ENCODE assay signal across 8 cellular contexts in genomic region chr17:68011199-68011665, GRCh38. TPM values are rescaled to one million over a fixed set of nuclear protein-coding genes. Genes with fewer than 3 reads are reported as not detected.
DNase-seq lines count a peak whose midpoint lies in the region; ATAC-seq, FAIRE-seq and TF ChIP-seq lines count a peak whose summit lies in the region.

No MANE protein-coding gene starts in this region.

- no peaks in the 10 kb centered on the region for H3K27me3 ChIP-seq in CD4-positive, alpha-beta T cell (ENCODE audit: control insufficient read depth, insufficient read depth, low read length)
- H3K27me3 ChIP-seq in RWPE2 (ENCODE audit: insufficient read depth, poor library complexity, severe bottlenecking) (no peaks in the 10 kb centered on the region), heart left ventricle (no peaks in the 10 kb centered on the region), small intestine (ENCODE audit: control insufficient read depth in 2 of 2, insufficient read depth in 2 of 2, low read length in 2 of 2) (no peaks in the 10 kb centered on the region)

- no peaks in the 10 kb centered on the region for H3K36me3 Mint-ChIP-seq in CD4-positive, alpha-beta T cell (ENCODE audit: low read depth)

- ATAC-seq in CD4-positive, alpha-beta T cell (ENCODE audit: poor library complexity) = peak; percentile 78
- ATAC-seq in RWPE2 (ENCODE audit: low read depth) (0 out of 3 replicates have a peak, but pooled peaks have one; percentile 42), heart left ventricle (peak; percentile 32 to 81 (median 79))

- no peak for FAIRE-seq in small intestine (lab: Jason Lieb, UNC)
- FAIRE-seq in RCC 7860 (lab: Jason Lieb, UNC) = no peak

- TF ChIP-seq CTCF in CD4-positive, alpha-beta T cell (IDR thresholded peaks at IDR 0.05) = peak; percentile 85
- peak; percentile 76 for TF ChIP-seq CTCF in HFF-Myc (IDR thresholded peaks at IDR 0.05; ENCODE audit: low read depth, low read length, missing control alignments)
- peak; percentile 79 for TF ChIP-seq CTCF in RWPE2 (IDR thresholded peaks at IDR 0.05; ENCODE audit: poor library complexity, severe bottlenecking)
- TF ChIP-seq CTCF in heart left ventricle (IDR thresholded peaks at IDR 0.05) = peak; percentile 48 to 75 (median 62)

- no peaks in the 10 kb centered on the region for H3K9me3 ChIP-seq in CD4-positive, alpha-beta T cell (ENCODE audit: control insufficient read depth, low read length)
- no peaks in the 10 kb centered on the region for H3K9me3 ChIP-seq in RWPE2 (ENCODE audit: severe bottlenecking)
- H3K9me3 ChIP-seq in heart left ventricle = no peaks in the 10 kb centered on the region
- no peaks in the 10 kb centered on the region for H3K9me3 ChIP-seq in small intestine (ENCODE audit: control insufficient read depth, low read depth)

- H3K27ac Mint-ChIP-seq in CD4-positive, alpha-beta T cell = no peak overlapping the region

- no peaks in the 10 kb centered on the region for H3K4me1 ChIP-seq in RWPE2 (ENCODE audit: insufficient read depth, poor library complexity, severe bottlenecking)
- peaks cover 0 to 3% (median 0%) of the 10 kb centered on the region in 12 donors for H3K4me1 ChIP-seq in heart left ventricle
- H3K4me1 ChIP-seq in small intestine (ENCODE audit: control insufficient read depth in 2 of 2, insufficient read depth in 1 of 2, low read depth in 1 of 2, low read length in 1 of 2) = no peaks in the 10 kb centered on the region

- H3K4me3 Mint-ChIP-seq in CD4-positive, alpha-beta T cell = peak overlapping the region; percentile 14

- H3K4me1 Mint-ChIP-seq in CD4-positive, alpha-beta T cell (ENCODE audit: low read depth) = peaks cover 11% of the 10 kb centered on the region

- H3K4me3 ChIP-seq in HFF-Myc (replicated peaks; ENCODE audit: low read depth, low read length) (no peak overlapping the region), RWPE2 (ENCODE audit: severe bottlenecking) (no peak overlapping the region), heart left ventricle (peak overlapping the region in 2 of 12 donors; percentile 3 to 8), small intestine (ENCODE audit: low read depth in 1 of 2, low read length in 2 of 2) (no peak overlapping the region)

- POLR2A ChIA-PET in CD4-positive, alpha-beta T cell (lab: Charles Lee) = no interaction called here

- no peaks in the 10 kb centered on the region for H3K9me3 Mint-ChIP-seq in CD4-positive, alpha-beta T cell

- TF ChIP-seq POLR2A in heart left ventricle (IDR thresholded peaks at IDR 0.05) = no peak

- 42 to 49% (median 44%) methylated on average over 19 to 20 of the region's 20 CpGs for WGBS in heart left ventricle, 4 donors
- WGBS in small intestine, 3 donors = 40 to 46% (median 43%) methylated on average over 19 to 20 of the region's 20 CpGs

- peak; percentile 31 to 66 (median 44) for DNase-seq in CD4-positive, alpha-beta T cell
- DNase-seq in HFF-Myc (ENCODE audit: extremely low read depth, low read depth) (no peak), RWPE2 (ENCODE audit: low spot score) (no peak), heart left ventricle (peak; percentile 38 to 80 (median 48)), small intestine (peak; percentile 34), NCI-H128 (lab: John Stamatoyannopoulos, UW; ENCODE audit: unreplicated experiment) (no peak), RCC 7860 (ENCODE audit: low spot score) (no peak)
- DNase-seq in activated gamma-delta T cell treated with anti-CD3 and anti-CD28 coated beads, Interleukin-2, amount 50 U/mL, for 16 hours (ENCODE audit: low read depth) = peak; percentile 50

- intact Hi-C loops in CD4-positive, alpha-beta T cell (cut with DNase I, micrococcal nuclease) = loop anchor here in 1 of 2 experiments (5.0 kb wide), 1 partner anchor 49 kb away; no protein-coding TSS in a partner anchor
- intact Hi-C loops in heart left ventricle (cut with DNase I) = no loop called here

- no peaks in the 10 kb centered on the region for H3K27me3 Mint-ChIP-seq in CD4-positive, alpha-beta T cell

- no peak overlapping the region for H3K27ac ChIP-seq in CD4-positive, alpha-beta T cell (ENCODE audit: low read depth, low read length)
- H3K27ac ChIP-seq in RWPE2 (ENCODE audit: poor library complexity, severe bottlenecking) (no peak overlapping the region), heart left ventricle (no peak overlapping the region), small intestine (ENCODE audit: low read depth in 1 of 2, low read length in 1 of 2) (no peak overlapping the region)

- H3K36me3 ChIP-seq in RWPE2 (ENCODE audit: low read depth) = no peaks in the 10 kb centered on the region
- no peaks in the 10 kb centered on the region for H3K36me3 ChIP-seq in heart left ventricle
- H3K36me3 ChIP-seq in small intestine (ENCODE audit: control insufficient read depth in 2 of 2, insufficient read depth in 2 of 2, low read length in 2 of 2) = no peaks in the 10 kb centered on the region

- CTCF ChIA-PET in CD4-positive, alpha-beta T cell (lab: Charles Lee) = interaction anchor here (0.8 kb wide), 1 partner anchor 25 kb away, joined by 4 read pairs; the partner anchor contains the start of gene KPNA2

RNA-seq across cellular contexts. Expression of gene C17orf58, which starts 15.0 kb away (rescaled TPM):
- total RNA-seq in CD4-positive, alpha-beta T cell = under 1 TPM; 0.22 to 0.31 TPM
- 10 to 100 TPM in 1 of 9 donors, 1 to 10 TPM in 8; 4.1 to 11.8 (median 5.3) TPM for total RNA-seq in heart left ventricle
- 1 to 10 TPM; 6.8 to 7.2 TPM for polyA plus RNA-seq in heart left ventricle
- 10 to 100 TPM in 1 of 3 donors, 1 to 10 TPM in 2; 9.4 to 13.1 (median 10.0) TPM for polyA plus RNA-seq in small intestine

RNA-seq across cellular contexts. Expression of gene KPNA2, which starts 24.3 kb away (rescaled TPM):
- 10 to 100 TPM; 64.4 to 65.9 TPM for total RNA-seq in CD4-positive, alpha-beta T cell
- total RNA-seq in heart left ventricle = 10 to 100 TPM; 12.6 to 50.7 (median 20.4) TPM
- polyA plus RNA-seq in heart left ventricle (10 to 100 TPM; 10.6 to 37.9 TPM), small intestine (10 to 100 TPM; 11.3 to 63.0 (median 12.1) TPM)

Comparison
In these comparisons a context has a peak if more than half of its experiments do, and no peak if none do; other contexts are left out.
1. DNase-seq: peak in CD4-positive, alpha-beta T cell (10 of 10), activated gamma-delta T cell treated with anti-CD3 and anti-CD28 coated beads, Interleukin-2, amount 50 U/mL, for 16 hours (single experiment), heart left ventricle (5 of 5) and small intestine (single experiment); none in HFF-Myc (single experiment), RWPE2 (single experiment), NCI-H128 (single experiment) and RCC 7860 (single experiment).
2. Peak in every context shown above with its lines, with median percentiles within 50 percentile points of each other: ATAC-seq and CTCF ChIP-seq.